In the genomic region with DNA sequence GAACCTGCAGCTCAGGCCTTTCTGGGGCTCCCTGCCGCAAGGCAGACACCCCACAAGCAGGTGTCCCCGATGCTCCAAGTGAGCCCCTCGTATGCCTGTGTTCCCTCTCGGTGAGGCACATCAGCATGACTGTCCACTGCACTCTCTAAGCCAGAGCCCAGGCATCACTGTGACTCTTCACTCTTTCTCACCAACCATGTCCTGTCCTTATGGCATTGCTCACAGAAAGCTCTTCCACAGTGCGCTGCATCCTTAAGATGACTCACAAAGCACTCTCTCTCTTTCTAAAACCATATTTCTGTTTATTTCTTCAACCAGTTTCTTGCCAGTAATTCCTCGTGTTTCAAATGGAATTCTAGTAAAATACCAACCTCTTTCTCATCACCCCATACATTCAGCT, we compare ENCODE assay signal across 29 cellular contexts. TPM values are rescaled to one million over a fixed set of nuclear protein-coding genes. Genes with fewer than 3 reads are reported as not detected.
"Had no signal": no experiment of that assay in that cellular context is flagged by ENCODE, and none has a peak within 500 bp of the region (broad histone marks: within the 10 kb centered on the region; RNA-seq: fewer than 3 reads in every experiment).

No MANE protein-coding gene starts in this region.

- H3K27ac Mint-ChIP-seq: activated B cell treated with CpG ODN at 0.5 μM for 24 hours; activated CD4-positive, alpha-beta memory T cell treated with anti-CD3 and anti-CD28 coated beads, Interleukin-2, amount 10 ng/mL, durations not matched to agents 7 days and 5 days; activated CD4-positive, alpha-beta T cell treated with anti-CD3 and anti-CD28 coated beads, Interleukin-2, amount 10 ng/mL, durations not matched to agents 7 days and 5 days; activated naive CD4-positive, alpha-beta T cell treated with anti-CD3 and anti-CD28 coated beads, Interleukin-2, amount 10 ng/mL, durations not matched to agents 7 days and 5 days; activated naive CD8-positive, alpha-beta T cell treated with anti-CD3 and anti-CD28 coated beads for 36 hours; activated T-helper 17 cell treated with anti-CD3 and anti-CD28 coated beads, Interleukin-2, amount 50 U/mL, for 72 hours had no signal

- ATAC-seq: activated T-helper 17 cell treated with anti-CD3 and anti-CD28 coated beads, Interleukin-2, amount 50 U/mL, for 72 hours; Panc1 had no signal

- DNase-seq: activated B cell treated with CpG ODN at 0.5 μM for 24 hours; activated CD4-positive, alpha-beta memory T cell treated with anti-CD3 and anti-CD28 coated beads, Interleukin-2, amount 10 ng/mL, durations not matched to agents 7 days and 5 days; activated CD4-positive, alpha-beta T cell treated with anti-CD3 and anti-CD28 coated beads for 1 hour; activated CD4-positive, alpha-beta T cell treated with anti-CD3 and anti-CD28 coated beads, Interleukin-2, amount 10 ng/mL, durations not matched to agents 7 days and 5 days; activated gamma-delta T cell; activated naive CD4-positive, alpha-beta T cell treated with anti-CD3 and anti-CD28 coated beads, Interleukin-2, amount 10 ng/mL, durations not matched to agents 7 days and 5 days; activated naive CD8-positive, alpha-beta T cell treated with anti-CD3 and anti-CD28 coated beads for 36 hours; activated T-cell treated with anti-CD3 and anti-CD28 coated beads for 4 hours; activated T-cell treated with anti-CD3 and anti-CD28 coated beads, Interleukin-2, amount 50 U/mL, for 48 hours; brain microvascular endothelial cell; Kasumi-1; MV-4-11; NCI-H1092 treated with DMSO at 0.1 percent for 48 hours; NCI-H1417 treated with DMSO at 0.1 percent for 48 hours; NCI-H2029 treated with DMSO at 0.1 percent for 48 hours; NCI-H345; NCI-H510A; NCI-H69; NK-92 treated with Interleukin-12 subunit alpha and Interleukin-12 subunit beta, amount 100 ng/mL, for 24 hours; OCI-M1; SHP77 treated with DMSO at 0.1 percent for 48 hours; T-helper 2 cell; T1000 had no signal

- H3K27me3 ChIP-seq: brain microvascular endothelial cell, cardiac muscle cell had no signal

- H3K4me1 Mint-ChIP-seq: activated B cell treated with CpG ODN at 0.5 μM for 24 hours; activated CD4-positive, alpha-beta memory T cell treated with anti-CD3 and anti-CD28 coated beads, Interleukin-2, amount 10 ng/mL, durations not matched to agents 7 days and 5 days; activated CD4-positive, alpha-beta T cell treated with anti-CD3 and anti-CD28 coated beads, Interleukin-2, amount 10 ng/mL, durations not matched to agents 7 days and 5 days; activated naive CD4-positive, alpha-beta T cell treated with anti-CD3 and anti-CD28 coated beads, Interleukin-2, amount 10 ng/mL, durations not matched to agents 7 days and 5 days; activated naive CD8-positive, alpha-beta T cell treated with anti-CD3 and anti-CD28 coated beads for 36 hours; activated T-helper 17 cell treated with anti-CD3 and anti-CD28 coated beads, Interleukin-2, amount 50 U/mL, for 72 hours had no signal

- H3K4me3 ChIP-seq: cardiac muscle cell had no signal

- H3K4me3 Mint-ChIP-seq: activated B cell treated with CpG ODN at 0.5 μM for 24 hours; activated CD4-positive, alpha-beta memory T cell treated with anti-CD3 and anti-CD28 coated beads, Interleukin-2, amount 10 ng/mL, durations not matched to agents 7 days and 5 days; activated CD4-positive, alpha-beta T cell treated with anti-CD3 and anti-CD28 coated beads, Interleukin-2, amount 10 ng/mL, durations not matched to agents 7 days and 5 days; activated naive CD4-positive, alpha-beta T cell treated with anti-CD3 and anti-CD28 coated beads, Interleukin-2, amount 10 ng/mL, durations not matched to agents 7 days and 5 days; activated naive CD8-positive, alpha-beta T cell treated with anti-CD3 and anti-CD28 coated beads for 36 hours; activated T-helper 17 cell treated with anti-CD3 and anti-CD28 coated beads, Interleukin-2, amount 50 U/mL, for 72 hours had no signal

- H3K9me3 Mint-ChIP-seq: activated CD4-positive, alpha-beta memory T cell treated with anti-CD3 and anti-CD28 coated beads, Interleukin-2, amount 10 ng/mL, durations not matched to agents 7 days and 5 days; activated CD4-positive, alpha-beta T cell treated with anti-CD3 and anti-CD28 coated beads, Interleukin-2, amount 10 ng/mL, durations not matched to agents 7 days and 5 days; activated naive CD4-positive, alpha-beta T cell treated with anti-CD3 and anti-CD28 coated beads, Interleukin-2, amount 10 ng/mL, durations not matched to agents 7 days and 5 days; activated T-helper 17 cell treated with anti-CD3 and anti-CD28 coated beads, Interleukin-2, amount 50 U/mL, for 72 hours had no signal

- H3K27ac ChIP-seq: brain microvascular endothelial cell, cardiac muscle cell had no signal

- H3K36me3 ChIP-seq: brain microvascular endothelial cell, cardiac muscle cell had no signal

- H3K36me3 Mint-ChIP-seq: activated naive CD4-positive, alpha-beta T cell treated with anti-CD3 and anti-CD28 coated beads, Interleukin-2, amount 10 ng/mL, durations not matched to agents 7 days and 5 days; activated naive CD8-positive, alpha-beta T cell treated with anti-CD3 and anti-CD28 coated beads for 36 hours had no signal

- H3K27me3 Mint-ChIP-seq: activated naive CD8-positive, alpha-beta T cell treated with anti-CD3 and anti-CD28 coated beads for 36 hours had no signal

RNA-seq across cellular contexts. Expression of a gene that starts 18.1 kb away (rescaled TPM):
- total RNA-seq: activated CD4-positive, alpha-beta memory T cell treated with anti-CD3 and anti-CD28 coated beads, Interleukin-2, amount 10 ng/mL, durations not matched to agents 7 days and 5 days; activated CD4-positive, alpha-beta T cell treated with anti-CD3 and anti-CD28 coated beads, Interleukin-2, amount 10 ng/mL, durations not matched to agents 7 days and 5 days; activated CD8-positive, alpha-beta memory T cell treated with anti-CD3 and anti-CD28 coated beads for 36 hours; activated T-helper 17 cell treated with anti-CD3 and anti-CD28 coated beads, Interleukin-2, amount 50 U/mL, for 72 hours; cardiac muscle cell; SK-MEL-5 had no signal
- polyA plus RNA-seq: adipose tissue, cardiac muscle cell had no signal
